In genomic region chr4:121669163-121669550, GRCh38 we compare ENCODE assay signal across 16 cellular contexts. TPM values are rescaled to one million over a fixed set of nuclear protein-coding genes. Genes with fewer than 3 reads are reported as not detected.
A peak's percentile ranks its signal among the peaks of the same experiment; 100 is the strongest.
DNase-seq lines count a peak whose midpoint lies in the region; ATAC-seq and TF ChIP-seq lines count a peak whose summit lies in the region.
"Had no signal": no experiment of that assay in that cellular context is flagged by ENCODE, and none has a peak within 500 bp of the region (broad histone marks: within the 10 kb centered on the region; RNA-seq: fewer than 3 reads in every experiment).

No MANE protein-coding gene starts in this region.

- no peaks in the 10 kb centered on the region for H3K4me1 Mint-ChIP-seq in activated T-cell treated with anti-CD3 and anti-CD28 coated beads, Interleukin-2, amount 50 U/mL, for 72 hours (ENCODE audit: low read depth)
- peaks cover 4% of the 10 kb centered on the region for H3K4me1 Mint-ChIP-seq in mesothelial cell of epicardium

- TF ChIP-seq CTCF in astrocyte of the spinal cord (IDR thresholded peaks at IDR 0.05; ENCODE audit: low read depth, low read length): no peak
- TF ChIP-seq CTCF in mesothelial cell of epicardium (IDR thresholded peaks at IDR 0.05; ENCODE audit: unreplicated experiment): no peak

- H3K27ac Mint-ChIP-seq in activated T-cell treated with anti-CD3 and anti-CD28 coated beads, Interleukin-2, amount 50 U/mL, for 72 hours: peak overlapping the region; percentile 42
- H3K27ac Mint-ChIP-seq in mesothelial cell of epicardium: peak overlapping the region; percentile 48
- H3K27ac Mint-ChIP-seq: activated CD8-positive, alpha-beta T cell treated with anti-CD3 and anti-CD28 coated beads for 36 hours had no signal

- ATAC-seq in activated T-cell treated with anti-CD3 and anti-CD28 coated beads, Interleukin-2, amount 50 U/mL, for 72 hours (replicated peaks in 1 of 2): no peak
- ATAC-seq: activated CD8-positive, alpha-beta T cell treated with anti-CD3 and anti-CD28 coated beads for 36 hours had no signal

- no peak overlapping the region for H3K4me3 ChIP-seq in astrocyte of the spinal cord (ENCODE audit: low read depth, low read length)
- H3K4me3 ChIP-seq: left ventricle myocardium inferior, spleen, tibial artery had no signal

- in situ Hi-C loops in astrocyte of the spinal cord (cut with HindIII; ENCODE audit: low sequenced_read_pairs) (no loop called here), ACHN (cut with HindIII; ENCODE audit: low pct_ligation_motif_present, low pct_unique_long_range_greater_than_20kb, low sequenced_read_pairs) (no loop called here)

- no peak for DNase-seq in activated T-cell treated with anti-CD3 and anti-CD28 coated beads, Interleukin-2, amount 50 U/mL, for 72 hours
- no peak for DNase-seq in activated T-cell treated with anti-CD3 and anti-CD28 coated beads, Interleukin-2, amount 50 U/mL, for 1 hour
- DNase-seq in astrocyte of the spinal cord (ENCODE audit: low read depth, low spot score): peak; percentile 75
- DNase-seq in mesothelial cell of epicardium (ENCODE audit: low spot score in 2 of 2, unreplicated experiment in 2 of 2): no peak
- DNase-seq in NCI-H510A treated with DMSO at 0.1 percent for 48 hours (lab: John Stamatoyannopoulos, UW): no peak
- no peak for DNase-seq in activated naive CD4-positive, alpha-beta T cell treated with Interleukin-2 at 50 U/mL for 16 hours
- no peak for DNase-seq in amygdala (lab: John Stamatoyannopoulos, UW)
- no peak for DNase-seq in ACHN
- DNase-seq: activated CD8-positive, alpha-beta T cell treated with anti-CD3 and anti-CD28 coated beads for 36 hours; CD4-positive, CD25-positive, alpha-beta regulatory T cell; left ventricle myocardium inferior; NCI-H1694 treated with DMSO at 0.1 percent for 48 hours; NK-92 treated with Interleukin-12 subunit alpha and Interleukin-12 subunit beta, amount 100 ng/mL, for 24 hours; spleen; tibial artery; WERI-Rb-1 had no signal

- H3K36me3 Mint-ChIP-seq in activated T-cell treated with anti-CD3 and anti-CD28 coated beads, Interleukin-2, amount 50 U/mL, for 72 hours (ENCODE audit: insufficient read depth in 2 of 2): peaks cover 4 to 9% of the 10 kb centered on the region in 2 donors
- peaks cover 47% of the 10 kb centered on the region for H3K36me3 Mint-ChIP-seq in mesothelial cell of epicardium

- H3K9me3 Mint-ChIP-seq in activated T-cell treated with anti-CD3 and anti-CD28 coated beads, Interleukin-2, amount 50 U/mL, for 72 hours: no peaks in the 10 kb centered on the region
- H3K9me3 Mint-ChIP-seq in mesothelial cell of epicardium: no peaks in the 10 kb centered on the region
- H3K9me3 Mint-ChIP-seq: activated CD8-positive, alpha-beta T cell treated with anti-CD3 and anti-CD28 coated beads for 36 hours had no signal

- no peak overlapping the region for H3K4me3 Mint-ChIP-seq in activated T-cell treated with anti-CD3 and anti-CD28 coated beads, Interleukin-2, amount 50 U/mL, for 72 hours
- no peak overlapping the region for H3K4me3 Mint-ChIP-seq in mesothelial cell of epicardium
- H3K4me3 Mint-ChIP-seq: activated CD8-positive, alpha-beta T cell treated with anti-CD3 and anti-CD28 coated beads for 36 hours; CD4-positive, CD25-positive, alpha-beta regulatory T cell had no signal

- H3K27me3 Mint-ChIP-seq in activated T-cell treated with anti-CD3 and anti-CD28 coated beads, Interleukin-2, amount 50 U/mL, for 72 hours (ENCODE audit: low read depth): no peaks in the 10 kb centered on the region
- no peaks in the 10 kb centered on the region for H3K27me3 Mint-ChIP-seq in mesothelial cell of epicardium (ENCODE audit: low read depth)
- H3K27me3 Mint-ChIP-seq: activated CD8-positive, alpha-beta T cell treated with anti-CD3 and anti-CD28 coated beads for 36 hours; CD4-positive, CD25-positive, alpha-beta regulatory T cell had no signal

RNA-seq across cellular contexts. Expression of gene ANXA5, which starts 27.6 kb away (rescaled TPM):
- 100 to 1,000 TPM in 1 of 2 donors, 10 to 100 TPM in 1; 64.1 to 110 TPM for total RNA-seq in activated T-cell treated with anti-CD3 and anti-CD28 coated beads, Interleukin-2, amount 50 U/mL, for 72 hours
- total RNA-seq in mesothelial cell of epicardium: 125 to 137 TPM (median 130 TPM) in 3 replicates
